Comparison of ENCODE assay signal across 1 cellular context in genomic region chr7:135509839-135510602, GRCh38.
TF ChIP-seq lines count a peak whose summit lies in the region.

Gene CNOT4, minus strand, starts transcription at chr7:135510102. Its CDS starts 71,771 bp downstream, at chr7:135438331.

TF ChIP-seq in HepG2, 621 proteins besides CTCF, POLR2A, EP300 and RAD21 (continued from another document and continues in another):
- TF ChIP-seq ZNF644 (CRISPR knock-in tag; IDR thresholded peaks at IDR 0.05; ENCODE audit: low read depth) (peak; percentile 25; the same call in 1 of the 2 replicates), ZSCAN31 (CRISPR knock-in tag; IDR thresholded peaks at IDR 0.05; ENCODE audit: low read depth) (no peak; the same call in 1 of the 2 replicates), BATF2 (CRISPR knock-in tag; IDR thresholded peaks at IDR 0.05) (peak; percentile 34; the same call in 1 of the 2 replicates), DNMT1 (CRISPR knock-in tag; IDR thresholded peaks at IDR 0.05) (no peak), FIP1L1 (IDR thresholded peaks at IDR 0.05; ENCODE audit: borderline replicate concordance, insufficient read depth, low read depth, low read length) (no peak), ZNF768 (CRISPR knock-in tag; IDR thresholded peaks at IDR 0.05) (no peak), ZNF678 (CRISPR knock-in tag; IDR thresholded peaks at IDR 0.05) (no peak), NFYB (CRISPR knock-in tag; IDR thresholded peaks at IDR 0.05) (peak; percentile 46; the same call in 1 of the 2 replicates), NFE2L2 (IDR thresholded peaks at IDR 0.05; ENCODE audit: low read length) (no peak), TEAD3 (CRISPR knock-in tag; optimal IDR thresholded peaks at IDR 0.05; ENCODE audit: borderline replicate concordance) (peak; percentile 41), CREBL2 (CRISPR knock-in tag; IDR thresholded peaks at IDR 0.05; ENCODE audit: borderline replicate concordance) (no peak), KDM3A (CRISPR knock-in tag; IDR thresholded peaks at IDR 0.05; ENCODE audit: low read depth) (no peak), YY1 (IDR thresholded peaks at IDR 0.05; ENCODE audit: insufficient read depth, insufficient replicate concordance, low read depth, low read length) (peak; percentile 91), RAD51 (IDR thresholded peaks at IDR 0.05; ENCODE audit: borderline replicate concordance) (no peak), ZNF558 (CRISPR knock-in tag; IDR thresholded peaks at IDR 0.05; ENCODE audit: borderline replicate concordance) (0 out of 2 replicates have a peak, but pooled peaks have one; percentile 2), PITX1 (CRISPR knock-in tag; IDR thresholded peaks at IDR 0.05) (0 out of 2 replicates have a peak, but pooled peaks have one; percentile 11), PATZ1 (CRISPR knock-in tag; IDR thresholded peaks at IDR 0.05) (0 out of 2 replicates have a peak, but pooled peaks have one; percentile 11), CHCHD3 (CRISPR knock-in tag; IDR thresholded peaks at IDR 0.05) (no peak), AHR (CRISPR knock-in tag; IDR thresholded peaks at IDR 0.05) (no peak; the same call in 1 of the 2 replicates), ZNF75D (CRISPR knock-in tag; IDR thresholded peaks at IDR 0.05; ENCODE audit: borderline replicate concordance) (no peak), ZNF207 (IDR thresholded peaks at IDR 0.05; ENCODE audit: borderline replicate concordance) (no peak), MXD3 (CRISPR knock-in tag; IDR thresholded peaks at IDR 0.05) (peak; percentile 77; the same call in 1 of the 2 replicates), TSC22D2 (CRISPR knock-in tag; IDR thresholded peaks at IDR 0.05; ENCODE audit: borderline replicate concordance) (no peak), ZNF772 (CRISPR knock-in tag; IDR thresholded peaks at IDR 0.05) (peak; percentile 26; the same call in 1 of the 2 replicates), KLF9 (CRISPR knock-in tag; IDR thresholded peaks at IDR 0.05; ENCODE audit: low read depth) (no peak; the same call in none of the 2 replicates), ZNF232 (CRISPR knock-in tag; IDR thresholded peaks at IDR 0.05; ENCODE audit: borderline replicate concordance) (0 out of 2 replicates have a peak, but pooled peaks have one; percentile 20), SIX1 (CRISPR knock-in tag; IDR thresholded peaks at IDR 0.05; ENCODE audit: borderline replicate concordance) (no peak), MYNN (CRISPR knock-in tag; IDR thresholded peaks at IDR 0.05; ENCODE audit: low read depth) (no peak; the same call in 1 of the 2 replicates), ZNF616 (CRISPR knock-in tag; IDR thresholded peaks at IDR 0.05; ENCODE audit: low read depth) (no peak; the same call in 1 of the 2 replicates), ZNF761 (CRISPR knock-in tag; conservative IDR thresholded peaks at IDR 0.05) (0 out of 2 replicates have a peak, but pooled peaks have one; percentile 33), PRPF4 (IDR thresholded peaks at IDR 0.05; ENCODE audit: low read depth, low read length, poor library complexity, severe bottlenecking) (no peak), MTF1 (CRISPR knock-in tag; IDR thresholded peaks at IDR 0.05) (no peak), SNRNP70 (IDR thresholded peaks at IDR 0.05; ENCODE audit: low read depth, low read length) (no peak), MEF2D (CRISPR knock-in tag; IDR thresholded peaks at IDR 0.05) (no peak), ZMYM4 (CRISPR knock-in tag; IDR thresholded peaks at IDR 0.05) (peak; percentile 74), ZNF776 (CRISPR knock-in tag; IDR thresholded peaks at IDR 0.05) (0 out of 2 replicates have a peak, but pooled peaks have one; percentile 16), CBX5 (CRISPR knock-in tag; IDR thresholded peaks at IDR 0.05; ENCODE audit: borderline replicate concordance) (no peak), SNAPC5 (CRISPR knock-in tag; IDR thresholded peaks at IDR 0.05; ENCODE audit: borderline replicate concordance) (no peak), MAFK (conservative IDR thresholded peaks at IDR 0.05 in 1 of 2, IDR thresholded peaks at IDR 0.05 in 1 of 2; ENCODE audit: low read length in 2 of 2) (no peak), ZNF737 (CRISPR knock-in tag; IDR thresholded peaks at IDR 0.05; ENCODE audit: borderline replicate concordance) (no peak), ZNF619 (CRISPR knock-in tag; IDR thresholded peaks at IDR 0.05) (no peak; the same call in 1 of the 2 replicates), ZNF205 (CRISPR knock-in tag; IDR thresholded peaks at IDR 0.05) (0 out of 2 replicates have a peak, but pooled peaks have one; percentile 15), KLF16 (CRISPR knock-in tag; IDR thresholded peaks at IDR 0.05) (peak in 1 of 2 experiments; percentile 78; a peak in 2 of 4 replicates), CBX1 (IDR thresholded peaks at IDR 0.05; ENCODE audit: low read depth) (no peak), ZBTB1 (CRISPR knock-in tag; IDR thresholded peaks at IDR 0.05; ENCODE audit: borderline replicate concordance) (no peak), ZNF24 (IDR thresholded peaks at IDR 0.05) (no peak), ZNF577 (CRISPR knock-in tag; IDR thresholded peaks at IDR 0.05; ENCODE audit: borderline replicate concordance, low read depth) (no peak), ZKSCAN1 (IDR thresholded peaks at IDR 0.05; ENCODE audit: low read length) (no peak), HOXA7 (CRISPR knock-in tag; IDR thresholded peaks at IDR 0.05) (no peak), ZNF549 (CRISPR knock-in tag; IDR thresholded peaks at IDR 0.05) (no peak), ZNF839 (CRISPR knock-in tag; IDR thresholded peaks at IDR 0.05; ENCODE audit: borderline replicate concordance) (no peak), EHMT2 (IDR thresholded peaks at IDR 0.05; ENCODE audit: borderline replicate concordance, low read depth, low read length) (no peak), MTA3 (CRISPR knock-in tag; IDR thresholded peaks at IDR 0.05) (no peak), ZBTB38 (CRISPR knock-in tag; IDR thresholded peaks at IDR 0.05) (no peak), SIN3B (IDR thresholded peaks at IDR 0.05; ENCODE audit: low read length) (peak; percentile 36; the same call in 1 of the 2 replicates), ZNF782 (CRISPR knock-in tag; IDR thresholded peaks at IDR 0.05; ENCODE audit: borderline replicate concordance) (peak; percentile 52; the same call in 1 of the 2 replicates), THRA (CRISPR knock-in tag; IDR thresholded peaks at IDR 0.05; ENCODE audit: borderline replicate concordance) (no peak; the same call in 1 of the 2 replicates)
- TF ChIP-seq, protein P1, sequence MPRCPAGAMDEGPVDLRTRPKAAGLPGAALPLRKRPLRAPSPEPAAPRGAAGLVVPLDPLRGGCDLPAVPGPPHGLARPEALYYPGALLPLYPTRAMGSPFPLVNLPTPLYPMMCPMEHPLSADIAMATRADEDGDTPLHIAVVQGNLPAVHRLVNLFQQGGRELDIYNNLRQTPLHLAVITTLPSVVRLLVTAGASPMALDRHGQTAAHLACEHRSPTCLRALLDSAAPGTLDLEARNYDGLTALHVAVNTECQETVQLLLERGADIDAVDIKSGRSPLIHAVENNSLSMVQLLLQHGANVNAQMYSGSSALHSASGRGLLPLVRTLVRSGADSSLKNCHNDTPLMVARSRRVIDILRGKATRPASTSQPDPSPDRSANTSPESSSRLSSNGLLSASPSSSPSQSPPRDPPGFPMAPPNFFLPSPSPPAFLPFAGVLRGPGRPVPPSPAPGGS (CRISPR knock-in tag; IDR thresholded peaks at IDR 0.05) = no peak
- TF ChIP-seq, protein P2, sequence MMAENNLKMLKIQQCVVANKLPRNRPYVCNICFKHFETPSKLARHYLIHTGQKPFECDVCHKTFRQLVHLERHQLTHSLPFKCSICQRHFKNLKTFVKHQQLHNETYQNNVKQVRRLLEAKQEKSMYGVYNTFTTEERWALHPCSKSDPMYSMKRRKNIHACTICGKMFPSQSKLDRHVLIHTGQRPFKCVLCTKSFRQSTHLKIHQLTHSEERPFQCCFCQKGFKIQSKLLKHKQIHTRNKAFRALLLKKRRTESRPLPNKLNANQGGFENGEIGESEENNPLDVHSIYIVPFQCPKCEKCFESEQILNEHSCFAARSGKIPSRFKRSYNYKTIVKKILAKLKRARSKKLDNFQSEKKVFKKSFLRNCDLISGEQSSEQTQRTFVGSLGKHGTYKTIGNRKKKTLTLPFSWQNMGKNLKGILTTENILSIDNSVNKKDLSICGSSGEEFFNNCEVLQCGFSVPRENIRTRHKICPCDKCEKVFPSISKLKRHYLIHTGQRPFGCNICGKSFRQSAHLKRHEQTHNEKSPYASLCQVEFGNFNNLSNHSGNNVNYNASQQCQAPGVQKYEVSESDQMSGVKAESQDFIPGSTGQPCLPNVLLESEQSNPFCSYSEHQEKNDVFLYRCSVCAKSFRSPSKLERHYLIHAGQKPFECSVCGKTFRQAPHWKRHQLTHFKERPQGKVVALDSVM (CRISPR knock-in tag; IDR thresholded peaks at IDR 0.05) = peak; percentile 71
- TF ChIP-seq, protein P3, sequence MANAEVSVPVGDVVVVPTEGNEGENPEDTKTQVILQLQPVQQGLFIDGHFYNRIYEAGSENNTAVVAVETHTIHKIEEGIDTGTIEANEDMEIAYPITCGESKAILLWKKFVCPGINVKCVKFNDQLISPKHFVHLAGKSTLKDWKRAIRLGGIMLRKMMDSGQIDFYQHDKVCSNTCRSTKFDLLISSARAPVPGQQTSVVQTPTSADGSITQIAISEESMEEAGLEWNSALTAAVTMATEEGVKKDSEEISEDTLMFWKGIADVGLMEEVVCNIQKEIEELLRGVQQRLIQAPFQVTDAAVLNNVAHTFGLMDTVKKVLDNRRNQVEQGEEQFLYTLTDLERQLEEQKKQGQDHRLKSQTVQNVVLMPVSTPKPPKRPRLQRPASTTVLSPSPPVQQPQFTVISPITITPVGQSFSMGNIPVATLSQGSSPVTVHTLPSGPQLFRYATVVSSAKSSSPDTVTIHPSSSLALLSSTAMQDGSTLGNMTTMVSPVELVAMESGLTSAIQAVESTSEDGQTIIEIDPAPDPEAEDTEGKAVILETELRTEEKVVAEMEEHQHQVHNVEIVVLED (CRISPR knock-in tag; IDR thresholded peaks at IDR 0.05; ENCODE audit: borderline replicate concordance) = peak; percentile 78
- TF ChIP-seq, protein P4, sequence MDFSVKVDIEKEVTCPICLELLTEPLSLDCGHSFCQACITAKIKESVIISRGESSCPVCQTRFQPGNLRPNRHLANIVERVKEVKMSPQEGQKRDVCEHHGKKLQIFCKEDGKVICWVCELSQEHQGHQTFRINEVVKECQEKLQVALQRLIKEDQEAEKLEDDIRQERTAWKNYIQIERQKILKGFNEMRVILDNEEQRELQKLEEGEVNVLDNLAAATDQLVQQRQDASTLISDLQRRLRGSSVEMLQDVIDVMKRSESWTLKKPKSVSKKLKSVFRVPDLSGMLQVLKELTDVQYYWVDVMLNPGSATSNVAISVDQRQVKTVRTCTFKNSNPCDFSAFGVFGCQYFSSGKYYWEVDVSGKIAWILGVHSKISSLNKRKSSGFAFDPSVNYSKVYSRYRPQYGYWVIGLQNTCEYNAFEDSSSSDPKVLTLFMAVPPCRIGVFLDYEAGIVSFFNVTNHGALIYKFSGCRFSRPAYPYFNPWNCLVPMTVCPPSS (IDR thresholded peaks at IDR 0.05) = no peak
- TF ChIP-seq, protein P5, sequence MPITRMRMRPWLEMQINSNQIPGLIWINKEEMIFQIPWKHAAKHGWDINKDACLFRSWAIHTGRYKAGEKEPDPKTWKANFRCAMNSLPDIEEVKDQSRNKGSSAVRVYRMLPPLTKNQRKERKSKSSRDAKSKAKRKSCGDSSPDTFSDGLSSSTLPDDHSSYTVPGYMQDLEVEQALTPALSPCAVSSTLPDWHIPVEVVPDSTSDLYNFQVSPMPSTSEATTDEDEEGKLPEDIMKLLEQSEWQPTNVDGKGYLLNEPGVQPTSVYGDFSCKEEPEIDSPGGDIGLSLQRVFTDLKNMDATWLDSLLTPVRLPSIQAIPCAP (CRISPR knock-in tag; IDR thresholded peaks at IDR 0.05; ENCODE audit: low read depth) = no peak
